Comparison of ENCODE assay signal across 25 cellular contexts in genomic region chr1:226250511-226250910, GRCh38. TPM values are rescaled to one million over a fixed set of nuclear protein-coding genes. Genes with fewer than 3 reads are reported as not detected.
DNase-seq lines count a peak whose midpoint lies in the region; ATAC-seq and TF ChIP-seq lines count a peak whose summit lies in the region.
"Had no signal": no experiment of that assay in that cellular context is flagged by ENCODE, and none has a peak within 500 bp of the region (broad histone marks: within the 10 kb centered on the region; RNA-seq: fewer than 3 reads in every experiment).

No MANE protein-coding gene starts in this region.

- ATAC-seq in heart left ventricle, result no peak
- ATAC-seq in HG03097 (IDR thresholded peaks at IDR 0.05; ENCODE audit: low FRiP score, unreplicated experiment), result no peak
- ATAC-seq in GM19351 (IDR thresholded peaks at IDR 0.05; ENCODE audit: unreplicated experiment), result no peak
- ATAC-seq: A549 had no signal

- 0 out of 2 replicates have a peak, but pooled peaks cover 3% of the 10 kb centered on the region for H3K79me2 ChIP-seq in DOHH2 (ENCODE audit: control insufficient read depth, low read length)
- H3K79me2 ChIP-seq in MM.1S (ENCODE audit: low read length), result no peaks in the 10 kb centered on the region
- H3K79me2 ChIP-seq in SU-DHL-6 (ENCODE audit: insufficient read depth, low read length), result no peaks in the 10 kb centered on the region; the same call in 1 of the 2 replicates

- DNase-seq in MM.1S (no peak), germinal center (ENCODE audit: low spot score) (peak; percentile 21), heart left ventricle (no peak), NCI-H748 (lab: John Stamatoyannopoulos, UW; ENCODE audit: unreplicated experiment) (no peak)
- DNase-seq: C1 segment of cervical spinal cord; CD4-positive, alpha-beta memory T cell; CD4-positive, CD25-positive, alpha-beta regulatory T cell; CD8-positive, alpha-beta memory T cell; COR-L47; DMS 273 treated with DMSO at 0.1 percent for 48 hours; DMS153; DMS53; DMS79; DND-41; GF-D8 had no signal

- H3K27me3 ChIP-seq in DOHH2 (ENCODE audit: control insufficient read depth, low read length) (no peaks in the 10 kb centered on the region), MM.1S (replicated peaks; ENCODE audit: insufficient read depth, low read length) (no peaks in the 10 kb centered on the region), SU-DHL-6 (ENCODE audit: low read length) (no peaks in the 10 kb centered on the region), heart left ventricle (no peaks in the 10 kb centered on the region)
- H3K27me3 ChIP-seq: BE2C, BLaER1 had no signal

- peaks cover 14% of the 10 kb centered on the region for H3F3A ChIP-seq in DOHH2 (ENCODE audit: control insufficient read depth, insufficient read depth)
- no peaks in the 10 kb centered on the region for H3F3A ChIP-seq in MM.1S (ENCODE audit: insufficient read depth, low read length)
- peaks cover 33% of the 10 kb centered on the region for H3F3A ChIP-seq in SU-DHL-6 (ENCODE audit: insufficient read depth)

- no peak overlapping the region for H2AFZ ChIP-seq in MM.1S (ENCODE audit: low read length)
- no peak overlapping the region for H2AFZ ChIP-seq in SU-DHL-6 (ENCODE audit: low read depth, low read length, severe bottlenecking)

- H3K4me2 ChIP-seq in DOHH2 (ENCODE audit: low read length) (peak overlapping the region; percentile 67), MM.1S (ENCODE audit: low read depth, low read length) (peak overlapping the region; percentile 5; the same call in 1 of the 2 replicates), SU-DHL-6 (ENCODE audit: low read depth, low read length, poor library complexity, severe bottlenecking) (peak overlapping the region; percentile 33)
- H3K4me2 ChIP-seq: A549, BLaER1 had no signal

- H3K27ac ChIP-seq in DOHH2 (ENCODE audit: low read depth, low read length) (peak overlapping the region; percentile 84), MM.1S (ENCODE audit: low read length) (peak overlapping the region; percentile 0; the same call in 1 of the 2 replicates), SU-DHL-6 (ENCODE audit: low read depth, low read length) (peak overlapping the region; percentile 50; the same call in 1 of the 2 replicates), heart left ventricle (no peak overlapping the region)
- H3K27ac ChIP-seq: 22Rv1, A549, BLaER1 had no signal

- H3K4me1 ChIP-seq in DOHH2 (ENCODE audit: control insufficient read depth, low read length) (peaks cover 64% of the 10 kb centered on the region), MM.1S (ENCODE audit: low read length) (peaks cover 28% of the 10 kb centered on the region), heart left ventricle (peaks cover 0 to 13% (median 0%) of the 10 kb centered on the region in 12 donors)
- H3K4me1 ChIP-seq: A549, BLaER1 had no signal

- H3K9ac ChIP-seq in MM.1S (ENCODE audit: low read length) (no peak overlapping the region), SU-DHL-6 (ENCODE audit: low read length) (no peak overlapping the region; the same call in 1 of the 2 replicates)
- H3K9ac ChIP-seq: BLaER1 had no signal

- H4K20me1 ChIP-seq in DOHH2 (ENCODE audit: control insufficient read depth, insufficient read depth, low read depth, low read length), result no peaks in the 10 kb centered on the region
- no peaks in the 10 kb centered on the region for H4K20me1 ChIP-seq in MM.1S (ENCODE audit: insufficient read depth, low read length)
- H4K20me1 ChIP-seq in SU-DHL-6 (ENCODE audit: low read depth, low read length), result no peaks in the 10 kb centered on the region
- H4K20me1 ChIP-seq: BLaER1 had no signal

- H3K9me2 ChIP-seq in DOHH2 (replicated peaks; ENCODE audit: control insufficient read depth, low read length) (no peaks in the 10 kb centered on the region), MM.1S (replicated peaks; ENCODE audit: insufficient read depth, low read length) (no peaks in the 10 kb centered on the region), SU-DHL-6 (replicated peaks; ENCODE audit: insufficient read depth, low read length) (no peaks in the 10 kb centered on the region)

- peaks cover 27% of the 10 kb centered on the region for H3K36me3 ChIP-seq in DOHH2 (ENCODE audit: control insufficient read depth, low read length)
- H3K36me3 ChIP-seq in MM.1S (replicated peaks; ENCODE audit: insufficient read depth, low read length), result no peaks in the 10 kb centered on the region
- peaks cover 16% of the 10 kb centered on the region; the same call in 1 of the 2 replicates for H3K36me3 ChIP-seq in SU-DHL-6 (ENCODE audit: low read length)
- H3K36me3 ChIP-seq in heart left ventricle, result peaks cover 0 to 27% (median 8%) of the 10 kb centered on the region in 9 donors

- 96 to 100% (median 98%) methylated on average over 1 of the region's 1 CpG for WGBS in heart left ventricle, 4 donors

- TF ChIP-seq CTCF in DOHH2 (IDR thresholded peaks at IDR 0.05; ENCODE audit: low read depth, low read length, poor library complexity, severe bottlenecking) (no peak), MM.1S (IDR thresholded peaks at IDR 0.05; ENCODE audit: low read length) (no peak), SU-DHL-6 (IDR thresholded peaks at IDR 0.05; ENCODE audit: insufficient read depth, low read length, poor library complexity, severe bottlenecking) (no peak), heart left ventricle (IDR thresholded peaks at IDR 0.05) (no peak)

- H3K4me3 ChIP-seq in DOHH2 (ENCODE audit: low read length), result peak overlapping the region; percentile 51
- no peak overlapping the region for H3K4me3 ChIP-seq in MM.1S (ENCODE audit: low read length)
- H3K4me3 ChIP-seq in SU-DHL-6 (ENCODE audit: insufficient read depth, low read length, poor library complexity, severe bottlenecking), result no peak overlapping the region
- no peak overlapping the region for H3K4me3 ChIP-seq in heart left ventricle
- H3K4me3 ChIP-seq: A549, BLaER1 had no signal

- no peak for TF ChIP-seq POLR2A in heart left ventricle (IDR thresholded peaks at IDR 0.05)

- no peaks in the 10 kb centered on the region for H3K9me3 ChIP-seq in DOHH2 (ENCODE audit: control insufficient read depth, insufficient read depth, low read length)
- H3K9me3 ChIP-seq in MM.1S (replicated peaks; ENCODE audit: insufficient read depth, low read length), result no peaks in the 10 kb centered on the region
- H3K9me3 ChIP-seq in SU-DHL-6 (ENCODE audit: insufficient read depth, low read length), result no peaks in the 10 kb centered on the region
- no peaks in the 10 kb centered on the region for H3K9me3 ChIP-seq in heart left ventricle
- H3K9me3 ChIP-seq: A549, BE2C, BLaER1 had no signal

- intact Hi-C loops in heart left ventricle (cut with DNase I), result no loop called here

RNA-seq across cellular contexts. Expression of gene MIXL1, which starts 27.0 kb away (rescaled TPM):
- total RNA-seq in heart left ventricle, result under 1 TPM in 2 of 9 donors, not detected in 7; 0.32 to 0.84 TPM
- under 1 TPM in 1 of 2 donors, not detected in 1; 0.06 TPM for polyA plus RNA-seq in heart left ventricle
- total RNA-seq: A172; CD4-positive, alpha-beta memory T cell; CD4-positive, CD25-positive, alpha-beta regulatory T cell; CD8-positive, alpha-beta memory T cell had no signal
- polyA plus RNA-seq: CD14-positive monocyte; CD4-positive, alpha-beta memory T cell; CD4-positive, CD25-positive, alpha-beta regulatory T cell; CD8-positive, alpha-beta memory T cell had no signal

RNA-seq across cellular contexts. Expression of gene LIN9, which starts 58.5 kb away (rescaled TPM):
- total RNA-seq in heart left ventricle, result 10 to 100 TPM; 10.9 to 21.0 (median 18.0) TPM
- 10 to 100 TPM; 11.1 to 11.7 TPM for polyA plus RNA-seq in heart left ventricle

Comparison
In these comparisons a context has a peak if more than half of its experiments do, and no peak if none do; other contexts are left out.
1. H3K27ac ChIP-seq: peak in DOHH2 (single experiment), MM.1S (single experiment) and SU-DHL-6 (single experiment); none in heart left ventricle (0 of 12).
2. H3K4me2 ChIP-seq: peak in every context shown above with its lines; median percentile 67 in DOHH2; 33 in SU-DHL-6; 5 in MM.1S.